ENCODE assay signal across 8 cellular contexts in the genomic region with DNA sequence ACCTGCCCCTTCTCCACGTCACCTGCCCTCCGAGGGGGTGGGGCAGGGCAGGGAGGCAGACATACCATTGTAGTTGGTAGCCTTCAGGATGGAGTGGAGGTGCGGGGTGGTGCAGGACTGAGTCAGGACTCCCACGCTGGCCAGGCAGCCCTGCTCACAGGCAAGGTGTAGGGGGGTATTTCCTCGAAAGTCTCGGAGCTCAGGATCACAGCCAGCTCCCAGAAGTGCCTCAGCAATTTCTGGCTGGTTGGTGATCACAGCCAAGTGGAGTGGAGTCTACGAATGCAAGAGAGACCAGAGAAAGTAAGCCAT. TPM values are rescaled to one million over a fixed set of nuclear protein-coding genes. Genes with fewer than 3 reads are reported as not detected.
DNase-seq lines count a peak whose midpoint lies in the region; ATAC-seq, FAIRE-seq and TF ChIP-seq lines count a peak whose summit lies in the region.

No MANE protein-coding gene starts in this region.

- in situ Hi-C loops in K562 (cut with MboI), result loop anchor here (10.0 to 25.0 kb wide), 2 partner anchors 728 to 1066 kb away; no protein-coding TSS in a partner anchor

- H3K36me3 ChIP-seq in BE2C (peaks cover 45% of the 10 kb centered on the region), PC-3 (ENCODE audit: low read depth, low read length) (peaks cover 32% of the 10 kb centered on the region), K562 (ENCODE audit: control insufficient read depth, insufficient read depth, low read length) (peaks cover 39% of the 10 kb centered on the region)

- no peak for TF ChIP-seq POLR2A in K562 (conservative IDR thresholded peaks at IDR 0.05)

- BruUV-seq in PC-3 (replicated peaks; lab: Mats Ljungman, UMichigan), result no TSS peak
- BruUV-seq in K562 (replicated peaks; lab: Mats Ljungman, UMichigan), result no TSS peak

- H2AFZ ChIP-seq in PC-3 (ENCODE audit: low read length) (no peak overlapping the region), K562 (ENCODE audit: low read depth, low read length) (no peak overlapping the region)

- ATAC-seq in PC-3, result no peak
- ATAC-seq in K562, result no peak
- no peak for ATAC-seq in HG02588 (IDR thresholded peaks at IDR 0.05; ENCODE audit: unreplicated experiment)

- H3K9me3 ChIP-seq in BE2C (no peaks in the 10 kb centered on the region), PC-3 (ENCODE audit: low read length) (no peaks in the 10 kb centered on the region), K562 (replicated peaks; ENCODE audit: control insufficient read depth, insufficient read depth, low read depth, low read length) (no peaks in the 10 kb centered on the region)

- FAIRE-seq in K562 (lab: Jason Lieb, UNC), result peak; percentile 29

- DNase-seq in BE2C (no peak), PC-3 (peak; percentile 34), K562 (ENCODE audit: extremely low read depth in 1 of 4, low spot score in 3 of 4) (peak in 1 of 4 experiments; percentile 14), H4 (ENCODE audit: low spot score) (no peak), dedifferentiated amniotic fluid mesenchymal stem cell (ENCODE audit: extremely low spot score) (no peak)
- DNase-seq in stimulated activated CD8-positive, alpha-beta memory T cell treated with anti-CD3 and anti-CD28 coated beads, Interleukin-4, amount 100 ng/mL, for 4 hours (ENCODE audit: low read depth in 2 of 2, low spot score in 1 of 2), result peak; percentile 23 to 40

- no peak for TF ChIP-seq EP300 in K562 (IDR thresholded peaks at IDR 0.05; ENCODE audit: low read length)

- intact Hi-C loops in PC-3 (cut with micrococcal nuclease), result loop anchor here (2.0 kb wide), 1 partner anchor 28 kb away; no protein-coding TSS in a partner anchor
- intact Hi-C loops in K562 (cut with micrococcal nuclease), result loop anchor here (5.0 to 10.0 kb wide), 4 partner anchors 36 to 358 kb away; partner anchors contain the start of genes FAM177A1 and PSMA6

- CTCF ChIA-PET in PC-3 (lab: Charles Lee), result interaction anchor here (1.2 kb wide), 1 partner anchor 70 kb away, joined by 4 read pairs; no protein-coding TSS in a partner anchor
- CTCF ChIA-PET in K562 (lab: Yijun Ruan, JAX; ENCODE audit: low intra/inter-chr PET ratio), result no interaction called here

- H3K4me3 ChIP-seq in BE2C (ENCODE audit: low read depth, low read length) (peak overlapping the region; percentile 69), PC-3 (ENCODE audit: low read length) (peak overlapping the region; percentile 83), K562 (peak overlapping the region; percentile 89)

- TF ChIP-seq CTCF in BE2C (IDR thresholded peaks at IDR 0.05; ENCODE audit: low read depth, low read length), result no peak
- TF ChIP-seq CTCF in PC-3 (conservative IDR thresholded peaks at IDR 0.05; ENCODE audit: low read depth, low read length), result no peak
- no peak for TF ChIP-seq CTCF in K562 (IDR thresholded peaks at IDR 0.05 in 2 of 3, conservative IDR thresholded peaks at IDR 0.05 in 1 of 3; ENCODE audit: insufficient read depth in 2 of 3, low read depth in 1 of 3, low read length in 3 of 3)

- H3K9me1 ChIP-seq in K562 (ENCODE audit: control insufficient read depth, insufficient read depth, low read length), result no peaks in the 10 kb centered on the region

- no peaks in the 10 kb centered on the region for H3K9me2 ChIP-seq in PC-3 (replicated peaks; ENCODE audit: low read length)

- H3K9ac ChIP-seq in PC-3 (ENCODE audit: low read length) (peak overlapping the region; percentile 91), K562 (ENCODE audit: insufficient read depth in 1 of 2, low read depth in 2 of 2, low read length in 2 of 2) (peak overlapping the region; percentile 89 to 95)

- peaks cover 7% of the 10 kb centered on the region for H3F3A ChIP-seq in PC-3 (ENCODE audit: low read length, unreplicated experiment)

- no peak for TF ChIP-seq RAD21 in K562 (CRISPR knock-in tag; conservative IDR thresholded peaks at IDR 0.05 in 1 of 2, IDR thresholded peaks at IDR 0.05 in 1 of 2)

- H3K4me1 ChIP-seq in BE2C (peaks cover 15% of the 10 kb centered on the region), PC-3 (ENCODE audit: insufficient read depth, low read length) (peaks cover 34% of the 10 kb centered on the region), K562 (replicated peaks in 1 of 2; ENCODE audit: control insufficient read depth in 2 of 2, insufficient read depth in 2 of 2, low read length in 2 of 2) (peaks cover 23 to 28% of the 10 kb centered on the region in 2 experiments)

- H3K27me3 ChIP-seq in BE2C, result no peaks in the 10 kb centered on the region
- H3K27me3 ChIP-seq in PC-3 (ENCODE audit: low read length), result no peaks in the 10 kb centered on the region
- H3K27me3 ChIP-seq in K562 (ENCODE audit: control insufficient read depth in 2 of 2, insufficient read depth in 2 of 2, low read length in 2 of 2), result no peaks in the 10 kb centered on the region
- no peaks in the 10 kb centered on the region for H3K27me3 ChIP-seq in layer of hippocampus (ENCODE audit: control insufficient read depth, insufficient read depth, low read length)

- peaks cover 32% of the 10 kb centered on the region for H4K20me1 ChIP-seq in PC-3 (ENCODE audit: low read length)
- no peaks in the 10 kb centered on the region for H4K20me1 ChIP-seq in K562 (replicated peaks; ENCODE audit: control insufficient read depth, insufficient read depth, low read length)

- WGBS in K562 (ENCODE audit: insufficient coverage, low coverage, missing lambda C conversion rate), result 31% methylated on average over 7 of the region's 7 CpGs

- H3K27ac ChIP-seq in PC-3 (ENCODE audit: low read length) (peak overlapping the region; percentile 88), K562 (ENCODE audit: extremely low read depth, low read depth, low read length) (peak overlapping the region; percentile 93), layer of hippocampus (ENCODE audit: low read depth, low read length) (peak overlapping the region; percentile 98)

- peaks cover 32% of the 10 kb centered on the region for H3K79me2 ChIP-seq in PC-3 (ENCODE audit: low read length)
- H3K79me2 ChIP-seq in K562 (ENCODE audit: control insufficient read depth, insufficient read depth, low read length), result peaks cover 39% of the 10 kb centered on the region

- peak overlapping the region; percentile 90 for H3K4me2 ChIP-seq in PC-3 (ENCODE audit: low read length)
- peak overlapping the region; percentile 88 for H3K4me2 ChIP-seq in K562 (ENCODE audit: insufficient read depth, low read length)

- POLR2A ChIA-PET in PC-3 (lab: Charles Lee; ENCODE audit: unreplicated experiment), result interaction anchor here (0.6 to 3.3 kb wide), 5 partner anchors 9 to 126 kb away, joined by 4 to 143 read pairs (median 5); partner anchors contain the start of gene PSMA6
- POLR2A ChIA-PET in K562 (lab: Yijun Ruan, JAX), result interaction anchor here (0.6 to 4.2 kb wide), 10 partner anchors 11 to 281 kb away, joined by 3 to 49 read pairs (median 5); partner anchors contain the start of genes PPP2R3C and PSMA6

TF ChIP-seq in K562, 482 proteins besides CTCF, POLR2A, EP300 and RAD21:
- TF ChIP-seq MAFK (IDR thresholded peaks at IDR 0.05; ENCODE audit: low read length) (no peak), RBFOX2 (IDR thresholded peaks at IDR 0.05; ENCODE audit: low read depth, low read length) (peak; percentile 57), PRDM10 (IDR thresholded peaks at IDR 0.05; ENCODE audit: partially characterized antibody) (peak; percentile 30), NR2F6 (CRISPR knock-in tag; IDR thresholded peaks at IDR 0.05) (0 out of 2 replicates have a peak, but pooled peaks have one; percentile 20)

RNA-seq across cellular contexts. Expression of gene NFKBIA, which starts 1.5 kb away (rescaled TPM):
- polyA plus RNA-seq in BE2C (2012; ENCODE audit: insufficient read depth, insufficient read length, low read depth), result 111 TPM
- total RNA-seq in PC-3 (2014; rRNA removed), result 186 and 226 TPM in 2 replicates
- 39.0 and 119 TPM in 2 replicates for total RNA-seq in K562 (2011; cell fraction: chromatin; rRNA removed; ENCODE audit: low replicate concordance)
- 77.4 and 121 TPM in 2 replicates for total RNA-seq in K562 (2011; cell fraction: nucleolus; rRNA removed)
- total RNA-seq in K562 (2011; cell fraction: nucleoplasm; rRNA removed), result 50.6 and 60.0 TPM in 2 replicates
- 20.9 and 39.6 TPM in 2 replicates for total RNA-seq in K562 (2014; rRNA removed)
- total RNA-seq in K562 (2014; rRNA removed; fragmentation: Illumina TruSeq; extraction: Trizol), result 16.7 and 17.7 TPM in 2 replicates
- total RNA-seq in K562 (2015; rRNA removed; fragmentation: Illumina TruSeq; extraction: Trizol), result 31.8 and 34.5 TPM in 2 replicates
- 21.3 and 22.7 TPM in 2 replicates for total RNA-seq in K562 (2021)
- 15.0 and 23.8 TPM in 2 replicates for polyA plus RNA-seq in K562 (2011; rRNA removed)
- 17.5 and 26.1 TPM in 2 replicates for polyA plus RNA-seq in K562 (2011; cell fraction: cytosol; rRNA removed)
- 75.3 and 106 TPM in 2 replicates for polyA plus RNA-seq in K562 (2011; cell fraction: nucleus; rRNA removed)
- 23.5 and 32.0 TPM in 2 replicates for polyA plus RNA-seq in K562 (2012)
- 23.8 and 24.4 TPM in 2 replicates for polyA plus RNA-seq in K562 (2014; fragmentation: Illumina TruSeq; extraction: Trizol)
- 1 to 10 TPM; 6.9 to 8.8 TPM for polyA plus RNA-seq in K562 (2014; fragmentation: Nextera tagmentation; extraction: Ambion mirVana)
- 15.3 and 18.2 TPM in 2 replicates for polyA plus RNA-seq in K562 (2014; rRNA removed)
- 19.5 and 24.3 TPM in 2 replicates for polyA minus RNA-seq in K562 (2011; rRNA and poly(A)+ RNA removed)
- 17.6 and 21.0 TPM in 2 replicates for polyA minus RNA-seq in K562 (2011; cell fraction: cytosol; rRNA and poly(A)+ RNA removed)
- polyA minus RNA-seq in K562 (2011; cell fraction: nucleus; rRNA and poly(A)+ RNA removed), result 67.9 and 90.0 TPM in 2 replicates
- 39.5 and 41.4 TPM in 2 replicates for total RNA-seq in H4 (2014; rRNA removed; shearing (Covaris generic))

Comparison
In these comparisons a context has a peak if more than half of its experiments do, and no peak if none do; other contexts are left out.
1. DNase-seq: peak in PC-3 (single experiment) and stimulated activated CD8-positive, alpha-beta memory T cell treated with anti-CD3 and anti-CD28 coated beads, Interleukin-4, amount 100 ng/mL, for 4 hours (2 of 2); none in BE2C (single experiment), H4 (single experiment) and dedifferentiated amniotic fluid mesenchymal stem cell (single experiment).
2. Peak in every context shown above with its lines, with median percentiles within 50 percentile points of each other: H3K4me3 ChIP-seq and H3K27ac ChIP-seq.